Comparison of ENCODE assay signal across 14 cellular contexts in the genomic region with DNA sequence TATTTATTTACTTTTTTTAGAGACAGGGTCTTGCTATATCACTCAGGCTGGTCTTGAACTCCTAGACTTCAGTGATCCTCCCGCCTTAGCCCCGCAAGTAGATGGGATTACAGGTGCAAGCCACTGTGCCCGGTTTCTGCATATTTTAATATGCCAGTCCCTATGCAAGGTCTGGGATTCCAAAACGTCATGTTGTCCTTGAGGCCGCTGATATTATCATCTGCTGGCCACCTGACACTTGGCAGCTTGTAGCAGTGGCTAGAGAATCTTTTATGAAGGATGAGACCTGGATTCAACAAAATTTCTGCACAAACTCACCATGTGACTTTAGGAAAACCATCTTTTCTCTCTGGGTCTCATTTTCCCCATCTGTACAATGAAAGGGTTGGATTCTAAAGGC.
"Had no signal": no experiment of that assay in that cellular context is flagged by ENCODE, and none has a peak within 500 bp of the region (broad histone marks: within the 10 kb centered on the region; RNA-seq: fewer than 3 reads in every experiment).

No MANE protein-coding gene starts in this region.

- DNase-seq: activated CD4-positive, alpha-beta memory T cell treated with anti-CD3 and anti-CD28 coated beads, Interleukin-2, amount 10 ng/mL, durations not matched to agents 7 days and 5 days; activated CD4-positive, alpha-beta T cell treated with anti-CD3 and anti-CD28 coated beads for 36 hours; activated gamma-delta T cell; activated T-cell treated with anti-CD3 and anti-CD28 coated beads, Interleukin-2, amount 50 U/mL, for 48 hours; amniotic stem cell; erythroblast; islet precursor cell; nephron progenitor cell; right lobe of liver; T-helper 17 cell; WERI-Rb-1 had no signal

- H3K27me3 ChIP-seq: right lobe of liver, tibial artery, vagina had no signal

- H3K4me1 ChIP-seq: right lobe of liver, tibial artery, vagina had no signal

- H3K9me3 ChIP-seq: right lobe of liver, tibial artery, vagina had no signal

- H3K27ac ChIP-seq: right lobe of liver, tibial artery, vagina, WERI-Rb-1 had no signal

- H3K36me3 ChIP-seq: tibial artery, vagina, WERI-Rb-1 had no signal

- H3K4me3 ChIP-seq: right lobe of liver, tibial artery, vagina had no signal

- ATAC-seq: activated CD4-positive, alpha-beta T cell treated with anti-CD3 and anti-CD28 coated beads for 36 hours; activated naive CD4-positive, alpha-beta T cell treated with anti-CD3 and anti-CD28 coated beads, Interleukin-2, amount 50 U/mL, for 72 hours; T-helper 17 cell had no signal
